9 cellular contexts compared by ENCODE assay signal in the genomic region with DNA sequence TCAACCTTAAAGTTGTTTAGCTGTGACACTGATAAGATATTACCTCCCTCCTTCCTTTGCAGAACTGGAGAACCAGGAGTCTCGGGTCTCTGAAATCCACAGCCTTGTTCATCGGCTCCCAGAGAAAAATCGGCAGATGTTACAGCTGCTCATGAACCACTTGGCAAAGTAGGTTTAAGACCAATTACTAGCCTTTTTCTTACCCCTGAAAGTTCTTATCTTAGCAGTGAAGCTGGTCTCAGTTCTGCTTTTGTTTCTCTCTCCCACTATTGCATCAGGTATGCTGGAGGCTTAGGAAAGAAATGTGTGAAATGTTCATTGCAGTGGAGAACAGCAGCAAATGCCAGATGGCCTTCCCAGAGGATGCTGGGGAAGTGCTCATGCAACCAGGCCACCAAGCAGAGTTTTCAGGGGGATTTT.
DNase-seq lines count a peak whose midpoint lies in the region; ATAC-seq and TF ChIP-seq lines count a peak whose summit lies in the region.
"Had no signal": no experiment of that assay in that cellular context is flagged by ENCODE, and none has a peak within 500 bp of the region (broad histone marks: within the 10 kb centered on the region; RNA-seq: fewer than 3 reads in every experiment).

No MANE protein-coding gene starts in this region.

- peak overlapping the region; percentile 91 for H3K27ac Mint-ChIP-seq in stimulated activated naive CD8-positive, alpha-beta T cell treated with anti-CD3 and anti-CD28 coated beads, Interleukin-15, Interleukin-2, amounts not matched to agents 100 ng/mL and 50 ng/mL, for 24 hours
- no peak overlapping the region for H3K27ac Mint-ChIP-seq in endothelial cell (ENCODE audit: unreplicated experiment)
- H3K27ac Mint-ChIP-seq: CD4-positive, CD25-positive, alpha-beta regulatory T cell had no signal

- peaks cover 68% of the 10 kb centered on the region for H3K4me1 Mint-ChIP-seq in stimulated activated naive CD8-positive, alpha-beta T cell treated with anti-CD3 and anti-CD28 coated beads, Interleukin-15, Interleukin-2, amounts not matched to agents 100 ng/mL and 50 ng/mL, for 24 hours (ENCODE audit: low read depth)
- peaks cover 10% of the 10 kb centered on the region for H3K4me1 Mint-ChIP-seq in endothelial cell (ENCODE audit: unreplicated experiment)

- ATAC-seq in stimulated activated naive CD8-positive, alpha-beta T cell treated with anti-CD3 and anti-CD28 coated beads, Interleukin-15, Interleukin-2, amounts not matched to agents 100 U/mL and 50 U/mL, for 24 hours = no peak
- peak; percentile 27 for ATAC-seq in HG03060 (IDR thresholded peaks at IDR 0.05; ENCODE audit: low read depth, unreplicated experiment)

- peaks cover 61% of the 10 kb centered on the region for H3K36me3 Mint-ChIP-seq in stimulated activated naive CD8-positive, alpha-beta T cell treated with anti-CD3 and anti-CD28 coated beads, Interleukin-15, Interleukin-2, amounts not matched to agents 100 ng/mL and 50 ng/mL, for 24 hours (ENCODE audit: low read depth)
- peaks cover 28% of the 10 kb centered on the region for H3K36me3 Mint-ChIP-seq in endothelial cell (ENCODE audit: low read depth, unreplicated experiment)

- TF ChIP-seq CTCF in endothelial cell (IDR thresholded peaks at IDR 0.05; ENCODE audit: unreplicated experiment) = no peak

- H3K27me3 Mint-ChIP-seq in stimulated activated naive CD8-positive, alpha-beta T cell treated with anti-CD3 and anti-CD28 coated beads, Interleukin-15, Interleukin-2, amounts not matched to agents 100 ng/mL and 50 ng/mL, for 24 hours = no peaks in the 10 kb centered on the region
- peaks cover 1% of the 10 kb centered on the region for H3K27me3 Mint-ChIP-seq in endothelial cell (ENCODE audit: unreplicated experiment)
- H3K27me3 Mint-ChIP-seq: CD4-positive, CD25-positive, alpha-beta regulatory T cell had no signal

- no peaks in the 10 kb centered on the region for H3K9me3 Mint-ChIP-seq in stimulated activated naive CD8-positive, alpha-beta T cell treated with anti-CD3 and anti-CD28 coated beads, Interleukin-15, Interleukin-2, amounts not matched to agents 100 ng/mL and 50 ng/mL, for 24 hours
- H3K9me3 Mint-ChIP-seq in endothelial cell (ENCODE audit: unreplicated experiment) = no peaks in the 10 kb centered on the region
- H3K9me3 Mint-ChIP-seq: CD4-positive, CD25-positive, alpha-beta regulatory T cell had no signal

- H3K4me3 Mint-ChIP-seq in stimulated activated naive CD8-positive, alpha-beta T cell treated with anti-CD3 and anti-CD28 coated beads, Interleukin-15, Interleukin-2, amounts not matched to agents 100 ng/mL and 50 ng/mL, for 24 hours = no peak overlapping the region
- H3K4me3 Mint-ChIP-seq in endothelial cell (ENCODE audit: unreplicated experiment) = no peak overlapping the region
- H3K4me3 Mint-ChIP-seq: CD4-positive, CD25-positive, alpha-beta regulatory T cell had no signal

- no peak for DNase-seq in stimulated activated naive CD8-positive, alpha-beta T cell treated with anti-CD3 and anti-CD28 coated beads, Interleukin-15, Interleukin-2, amounts not matched to agents 100 U/mL and 50 U/mL, for 24 hours
- DNase-seq in SIG-M5 treated with dmso at 0.1 percent for 504 hours (lab: John Stamatoyannopoulos, UW; ENCODE audit: unreplicated experiment) = peak; percentile 92
- DNase-seq in NCI-H187 treated with DMSO at 0.1 percent for 48 hours (lab: John Stamatoyannopoulos, UW) = no peak
- no peak for DNase-seq in nucleus accumbens (lab: John Stamatoyannopoulos, UW)
- no peak for DNase-seq in effector CD8-positive, alpha-beta T cell (lab: John Stamatoyannopoulos, UW)
- no peak for DNase-seq in endothelial cell (ENCODE audit: low spot score)
- DNase-seq: CD4-positive, CD25-positive, alpha-beta regulatory T cell had no signal
